In genomic region chr18:22347624-22348511, GRCh38 we compare ENCODE assay signal across 9 cellular contexts.
DNase-seq lines count a peak whose midpoint lies in the region; ATAC-seq and TF ChIP-seq lines count a peak whose summit lies in the region.
"Had no signal": no experiment of that assay in that cellular context is flagged by ENCODE, and none has a peak within 500 bp of the region (broad histone marks: within the 10 kb centered on the region; RNA-seq: fewer than 3 reads in every experiment).

No MANE protein-coding gene starts in this region.

- TF ChIP-seq CTCF in ascending aorta (IDR thresholded peaks at IDR 0.05), result no peak
- no peak for TF ChIP-seq CTCF in kidney epithelial cell (IDR thresholded peaks at IDR 0.05; ENCODE audit: insufficient read depth, low read length, poor library complexity, severe bottlenecking)

- peak overlapping the region; percentile 93 to 97 for H3K27ac ChIP-seq in ascending aorta
- H3K27ac ChIP-seq: epithelial cell of prostate had no signal

- H3K4me1 Mint-ChIP-seq in stimulated activated naive CD8-positive, alpha-beta T cell treated with anti-CD3 and anti-CD28 coated beads, Interleukin-15, amount 100 ng/mL, for 72 hours, result peaks cover 45% of the 10 kb centered on the region

- DNase-seq in M059J (ENCODE audit: low read depth) (peak; percentile 34), ascending aorta (ENCODE audit: low spot score in 2 of 2) (no peak), kidney epithelial cell (ENCODE audit: low read depth) (no peak), cerebellar cortex (ENCODE audit: low spot score) (no peak), SK-N-DZ (ENCODE audit: low spot score) (no peak)
- peak; percentile 31 to 37 for DNase-seq in stimulated activated naive CD8-positive, alpha-beta T cell treated with anti-CD3 and anti-CD28 coated beads, Interleukin-15, amount 100 ng/mL, for 72 hours

- H3K36me3 ChIP-seq in ascending aorta (no peaks in the 10 kb centered on the region), kidney epithelial cell (ENCODE audit: control insufficient read depth, insufficient read depth, low read length) (no peaks in the 10 kb centered on the region)

- H3K9me3 Mint-ChIP-seq in stimulated activated naive CD8-positive, alpha-beta T cell treated with anti-CD3 and anti-CD28 coated beads, Interleukin-15, amount 100 ng/mL, for 72 hours, result peaks cover 0 to 5% of the 10 kb centered on the region in 2 donors

- H3K27me3 Mint-ChIP-seq in stimulated activated naive CD8-positive, alpha-beta T cell treated with anti-CD3 and anti-CD28 coated beads, Interleukin-15, amount 100 ng/mL, for 72 hours, result peaks cover 30% of the 10 kb centered on the region

- peak overlapping the region; percentile 54 to 66 for H3K4me3 ChIP-seq in ascending aorta
- H3K4me3 ChIP-seq in kidney epithelial cell (ENCODE audit: low read depth, low read length), result peak overlapping the region; percentile 46

- peak overlapping the region; percentile 72 to 78 for H3K4me3 Mint-ChIP-seq in stimulated activated naive CD8-positive, alpha-beta T cell treated with anti-CD3 and anti-CD28 coated beads, Interleukin-15, amount 100 ng/mL, for 72 hours

- no peaks in the 10 kb centered on the region for H3K9me3 ChIP-seq in ascending aorta

- H3K27me3 ChIP-seq in ascending aorta (no peaks in the 10 kb centered on the region), kidney epithelial cell (ENCODE audit: control insufficient read depth, insufficient read depth, low read length) (peaks cover 18% of the 10 kb centered on the region)

- H3K27ac Mint-ChIP-seq in stimulated activated naive CD8-positive, alpha-beta T cell treated with anti-CD3 and anti-CD28 coated beads, Interleukin-15, amount 100 ng/mL, for 72 hours, result peak overlapping the region; percentile 86 to 96

- intact Hi-C loops in ascending aorta (cut with DNase I), result loop anchor here (2.0 to 5.0 kb wide), 6 partner anchors 61 to 584 kb away; partner anchors contain the start of genes GATA6 and RBBP8

- peaks cover 7 to 21% of the 10 kb centered on the region in 2 donors for H3K4me1 ChIP-seq in ascending aorta

- peak; percentile 36 for ATAC-seq in stimulated activated naive CD8-positive, alpha-beta T cell treated with anti-CD3 and anti-CD28 coated beads, Interleukin-15, amount 100 ng/mL, for 72 hours
- ATAC-seq in GM21515 (IDR thresholded peaks at IDR 0.05; ENCODE audit: unreplicated experiment), result no peak
- ATAC-seq in GM21825 (IDR thresholded peaks at IDR 0.05; ENCODE audit: unreplicated experiment), result no peak

Comparison
In these comparisons a context has a peak if more than half of its experiments do, and no peak if none do; other contexts are left out.
1. DNase-seq: peak in M059J (single experiment) and stimulated activated naive CD8-positive, alpha-beta T cell treated with anti-CD3 and anti-CD28 coated beads, Interleukin-15, amount 100 ng/mL, for 72 hours (2 of 2); none in ascending aorta (0 of 2), kidney epithelial cell (single experiment), cerebellar cortex (single experiment) and SK-N-DZ (single experiment).